ENCODE assay signal across 8 cellular contexts in genomic region chr7:45978010-45978681, GRCh38. TPM values are rescaled to one million over a fixed set of nuclear protein-coding genes. Genes with fewer than 3 reads are reported as not detected.
DNase-seq lines count a peak whose midpoint lies in the region; ATAC-seq and TF ChIP-seq lines count a peak whose summit lies in the region.

No MANE protein-coding gene starts in this region.

- ATAC-seq in GM18867 (IDR thresholded peaks at IDR 0.05; ENCODE audit: unreplicated experiment) (peak; percentile 86), PC-3 (peak; percentile 89), esophagus mucosa (peak; percentile 94), GM19467 (IDR thresholded peaks at IDR 0.05; ENCODE audit: unreplicated experiment) (no peak)

- POLR2A ChIA-PET in PC-3 (lab: Charles Lee; ENCODE audit: unreplicated experiment): interaction anchor here (0.6 to 0.7 kb wide), 3 partner anchors 22 to 590 kb away, joined by 4 to 5 read pairs (median 5); no protein-coding TSS in a partner anchor

- H3K36me3 ChIP-seq in PC-3 (ENCODE audit: low read depth, low read length) (no peaks in the 10 kb centered on the region), osteoblast (ENCODE audit: insufficient read depth, low read length) (no peaks in the 10 kb centered on the region)

- H2AFZ ChIP-seq in PC-3 (ENCODE audit: low read length) (peak overlapping the region; percentile 33; the same call in 1 of the 2 replicates), osteoblast (ENCODE audit: low read length) (peak overlapping the region; percentile 21)

- H3K4me3 ChIP-seq in PC-3 (ENCODE audit: low read length) (peak overlapping the region; percentile 31; the same call in 1 of the 2 replicates), osteoblast (ENCODE audit: insufficient read depth, low read length) (peak overlapping the region; percentile 19)

- H3K9ac ChIP-seq in PC-3 (ENCODE audit: low read length): peak overlapping the region; percentile 90

- no TSS peak for BruUV-seq in PC-3 (replicated peaks; lab: Mats Ljungman, UMichigan)

- no peaks in the 10 kb centered on the region for H3K9me2 ChIP-seq in PC-3 (replicated peaks; ENCODE audit: low read length)

- DNase-seq in A172 (ENCODE audit: low spot score) (peak; percentile 98), PC-3 (peak; percentile 98), osteoblast (ENCODE audit: insufficient read length, low spot score, missing footprints) (peak; percentile 96), erythroblast (lab: John Stamatoyannopoulos, UW) (no peak), NCI-H526 treated with DMSO at 0.1 percent for 48 hours (lab: John Stamatoyannopoulos, UW) (no peak)

- H3K27ac ChIP-seq in PC-3 (ENCODE audit: low read length): peak overlapping the region; percentile 99
- H3K27ac ChIP-seq in osteoblast (ENCODE audit: low read depth, low read length): peak overlapping the region; percentile 99

- no peaks in the 10 kb centered on the region for H3F3A ChIP-seq in PC-3 (ENCODE audit: low read length, unreplicated experiment)

- H3K9me3 ChIP-seq in PC-3 (ENCODE audit: low read length) (no peaks in the 10 kb centered on the region), osteoblast (ENCODE audit: low read depth, low read length) (no peaks in the 10 kb centered on the region)

- no peaks in the 10 kb centered on the region for H4K20me1 ChIP-seq in PC-3 (ENCODE audit: low read length)
- H4K20me1 ChIP-seq in osteoblast (ENCODE audit: insufficient read depth, low read length): no peaks in the 10 kb centered on the region

- intact Hi-C loops in PC-3 (cut with micrococcal nuclease): loop anchor here (1.0 to 2.0 kb wide), 3 partner anchors 26 to 55 kb away; no protein-coding TSS in a partner anchor

- H3K79me2 ChIP-seq in PC-3 (ENCODE audit: low read length) (no peaks in the 10 kb centered on the region), osteoblast (ENCODE audit: insufficient read depth, low read length) (no peaks in the 10 kb centered on the region)

- TF ChIP-seq CTCF in PC-3 (conservative IDR thresholded peaks at IDR 0.05; ENCODE audit: low read depth, low read length) (no peak), osteoblast (IDR thresholded peaks at IDR 0.05; ENCODE audit: extremely low read depth, low read depth, low read length) (no peak)

- H3K4me2 ChIP-seq in PC-3 (ENCODE audit: low read length) (peak overlapping the region; percentile 73), osteoblast (ENCODE audit: insufficient read depth, low read length) (peak overlapping the region; percentile 72)

- H3K4me1 ChIP-seq in PC-3 (ENCODE audit: insufficient read depth, low read length): peaks cover 42% of the 10 kb centered on the region
- peaks cover 50% of the 10 kb centered on the region for H3K4me1 ChIP-seq in osteoblast (ENCODE audit: insufficient read depth, low read length)

- H3K27me3 ChIP-seq in PC-3 (ENCODE audit: low read length) (no peaks in the 10 kb centered on the region), osteoblast (ENCODE audit: insufficient read depth, low read length) (no peaks in the 10 kb centered on the region)

- no peak for TF ChIP-seq POLR2A in erythroblast (IDR thresholded peaks at IDR 0.05; ENCODE audit: low read length)

- CTCF ChIA-PET in PC-3 (lab: Charles Lee): interaction anchor here (0.6 to 1.2 kb wide), 2 partner anchors 56 to 280 kb away, joined by 4 to 11 read pairs; no protein-coding TSS in a partner anchor

RNA-seq across cellular contexts. Expression of gene IGFBP3, which starts 57.1 kb away (rescaled TPM):
- total RNA-seq in A172 (2014; rRNA removed; shearing (Covaris generic)): 62.0 and 81.7 TPM in 2 replicates
- 120 and 136 TPM in 2 replicates for total RNA-seq in PC-3 (2014; rRNA removed)
- 7.9 TPM for total RNA-seq in esophagus mucosa
- 2,046 and 2,181 TPM in 2 replicates for total RNA-seq in osteoblast

Comparison
In these comparisons a context has a peak if more than half of its experiments do, and no peak if none do; other contexts are left out.
1. DNase-seq: peak in A172 (single experiment), PC-3 (single experiment) and osteoblast (single experiment); none in erythroblast (0 of 2) and NCI-H526 treated with DMSO at 0.1 percent for 48 hours (single experiment).
2. RNA of gene IGFBP3, which starts 57.1 kb away (total RNA-seq): 2,046 to 2,181 TPM in osteoblast; 120 to 136 TPM in PC-3, 62.0 to 81.7 TPM in A172 and 7.9 TPM in esophagus mucosa (single experiment); every median in the first group is over 10 times any median in the second.